ENCODE assay signal across 1 cellular context in genomic region chr17:7460850-7461660, GRCh38.
TF ChIP-seq lines count a peak whose summit lies in the region.

No MANE protein-coding gene starts in this region.

TF ChIP-seq in HepG2, 621 proteins besides CTCF, POLR2A, EP300 and RAD21:
- TF ChIP-seq TCF7L2 (IDR thresholded peaks at IDR 0.05; ENCODE audit: low read depth, low read length) (no peak), PRDM10 (CRISPR knock-in tag; IDR thresholded peaks at IDR 0.05; ENCODE audit: low read depth) (0 out of 2 replicates have a peak, but pooled peaks have one; percentile 30), POLR2G (IDR thresholded peaks at IDR 0.05; ENCODE audit: low read depth, low read length) (peak; percentile 26; the same call in 1 of the 2 replicates), PAF1 (CRISPR knock-in tag; IDR thresholded peaks at IDR 0.05) (0 out of 2 replicates have a peak, but pooled peaks have one; percentile 10)
TF ChIP-seq in HepG2: peak in this region for 3.
